Comparison of ENCODE assay signal across 8 cellular contexts in genomic region chr19:4732680-4733114, GRCh38. TPM values are rescaled to one million over a fixed set of nuclear protein-coding genes. Genes with fewer than 3 reads are reported as not detected.
DNase-seq lines count a peak whose midpoint lies in the region; ATAC-seq lines count a peak whose summit lies in the region.

No MANE protein-coding gene starts in this region.

- DNase-seq in DMS79 treated with DMSO at 0.1 percent for 48 hours (lab: John Stamatoyannopoulos, UW) = peak; percentile 71
- peak; percentile 15 for DNase-seq in MG63
- peak; percentile 67 for DNase-seq in RPMI7951 (ENCODE audit: low read depth)
- peak; percentile 53 for DNase-seq in activated naive CD4-positive, alpha-beta T cell treated with Interleukin-2 at 50 U/mL for 16 hours
- peak; percentile 71 for DNase-seq in glomerular visceral epithelial cell (ENCODE audit: extremely low spot score)
- DNase-seq in trophoblast cell = peak; percentile 36 to 78
- no peak for DNase-seq in cortex of kidney (lab: John Stamatoyannopoulos, UW)

- H3K27me3 ChIP-seq in MG63 (no peaks in the 10 kb centered on the region), trophoblast cell (ENCODE audit: insufficient read depth, low read length) (no peaks in the 10 kb centered on the region)

- H3K23ac ChIP-seq in trophoblast cell (ENCODE audit: low read length) = no peak overlapping the region

- no peaks in the 10 kb centered on the region for H3K79me1 ChIP-seq in trophoblast cell (ENCODE audit: low read length)

- H2AFZ ChIP-seq in trophoblast cell (ENCODE audit: insufficient read depth, low read length, poor library complexity) = no peak overlapping the region

- no peak overlapping the region for H2BK12ac ChIP-seq in trophoblast cell (ENCODE audit: low read length)

- H3K9me3 ChIP-seq in MG63 (no peaks in the 10 kb centered on the region), trophoblast cell (ENCODE audit: insufficient read depth, low read depth, low read length) (no peaks in the 10 kb centered on the region)

- H2BK120ac ChIP-seq in trophoblast cell (ENCODE audit: insufficient read depth, low read length, poor library complexity) = no peak overlapping the region

- H3K4me3 ChIP-seq in MG63 (no peak overlapping the region), trophoblast cell (ENCODE audit: low read depth, low read length) (no peak overlapping the region)

- H3K18ac ChIP-seq in trophoblast cell (ENCODE audit: low read length) = no peak overlapping the region

- H2AK5ac ChIP-seq in trophoblast cell (ENCODE audit: low read length) = no peak overlapping the region

- H3K4me1 ChIP-seq in trophoblast cell (ENCODE audit: control insufficient read depth in 1 of 2, insufficient read depth in 2 of 2, low read length in 2 of 2) = no peaks in the 10 kb centered on the region

- H3K4ac ChIP-seq in trophoblast cell (ENCODE audit: low read depth, low read length) = no peak overlapping the region

- no peak for ATAC-seq in HG03108 (IDR thresholded peaks at IDR 0.05; ENCODE audit: unreplicated experiment)

- H3K4me2 ChIP-seq in trophoblast cell (ENCODE audit: low read length) = peak overlapping the region; percentile 32

- H3K27ac ChIP-seq in trophoblast cell (ENCODE audit: low read depth, low read length) = no peak overlapping the region

- no peak overlapping the region for H3K9ac ChIP-seq in trophoblast cell (ENCODE audit: low read length)

- H4K91ac ChIP-seq in trophoblast cell (ENCODE audit: low read depth, low read length) = no peak overlapping the region

- H3K14ac ChIP-seq in trophoblast cell (ENCODE audit: low read length) = no peak overlapping the region

- H4K12ac ChIP-seq in trophoblast cell (ENCODE audit: low read depth, low read length) = no peak overlapping the region

- no peaks in the 10 kb centered on the region for H3K79me2 ChIP-seq in trophoblast cell (ENCODE audit: control insufficient read depth, insufficient read depth, low read length, poor library complexity)

- no peak overlapping the region for H4K8ac ChIP-seq in trophoblast cell (ENCODE audit: low read depth, low read length)

- H3K36me3 ChIP-seq in MG63 (no peaks in the 10 kb centered on the region), trophoblast cell (ENCODE audit: control insufficient read depth in 1 of 2, insufficient read depth in 2 of 2, low read length in 2 of 2) (no peaks in the 10 kb centered on the region)

- WGBS in trophoblast cell (ENCODE audit: extremely low coverage, insufficient coverage, insufficient read length) = no CpG with 5 or more reads among the region's 8 CpGs

- H2BK5ac ChIP-seq in trophoblast cell (ENCODE audit: low read depth, low read length, poor library complexity) = no peak overlapping the region

RNA-seq across cellular contexts. Expression of gene DPP9, which starts 9.1 kb away (rescaled TPM):
- 16.1 and 17.0 TPM in 2 replicates for total RNA-seq in MG63 (2014; rRNA removed; shearing (Covaris generic); ENCODE audit: low replicate concordance)
- total RNA-seq in RPMI7951 (2014; rRNA removed; shearing (Covaris generic)) = 63.3 and 69.9 TPM in 2 replicates
- polyA plus RNA-seq in trophoblast cell (2013) = 29.5 and 30.5 TPM in 2 replicates

RNA-seq across cellular contexts. Expression of gene FEM1A, which starts 58.8 kb away (rescaled TPM):
- 7.2 and 9.2 TPM in 2 replicates for total RNA-seq in MG63 (2014; rRNA removed; shearing (Covaris generic); ENCODE audit: low replicate concordance)
- total RNA-seq in RPMI7951 (2014; rRNA removed; shearing (Covaris generic)) = 6.1 and 6.7 TPM in 2 replicates
- 6.2 TPM in 2 replicates for polyA plus RNA-seq in trophoblast cell (2013)
